8 cellular contexts compared by ENCODE assay signal in the genomic region with DNA sequence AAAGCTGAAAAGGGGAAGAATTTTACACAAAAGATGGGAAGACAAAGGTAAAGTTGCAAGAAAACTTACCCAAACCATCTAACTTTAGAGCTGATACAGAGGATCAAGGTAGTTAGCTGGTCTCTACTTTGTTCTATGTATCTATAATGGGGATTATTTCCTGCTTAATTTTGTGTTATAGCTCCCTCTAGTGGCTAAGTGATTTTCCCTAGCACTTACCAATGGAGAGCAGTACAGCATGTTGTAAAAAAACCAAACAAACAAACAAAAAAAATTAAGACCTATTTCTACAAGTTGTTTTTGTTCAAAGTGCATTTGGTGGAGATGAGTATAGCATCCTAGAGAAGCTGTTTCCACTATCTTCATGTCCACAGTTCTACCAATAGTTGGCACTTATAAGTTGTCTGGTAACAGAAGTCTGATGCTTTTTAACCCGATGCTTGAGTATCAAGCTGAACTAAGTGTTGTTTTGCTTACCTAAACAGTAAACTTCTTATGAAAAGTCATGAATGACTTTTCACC. TPM values are rescaled to one million over a fixed set of nuclear protein-coding genes. Genes with fewer than 3 reads are reported as not detected.
DNase-seq lines count a peak whose midpoint lies in the region; ATAC-seq and TF ChIP-seq lines count a peak whose summit lies in the region.

No MANE protein-coding gene starts in this region.

- H4K20me1 ChIP-seq in smooth muscle cell (ENCODE audit: low read depth), result peaks cover 55% of the 10 kb centered on the region

- H3K36me3 ChIP-seq in smooth muscle cell (ENCODE audit: low read depth), result peaks cover 6% of the 10 kb centered on the region

- no peak overlapping the region for H3K27ac ChIP-seq in smooth muscle cell (ENCODE audit: low read depth)

- no peak overlapping the region for H3K9ac ChIP-seq in smooth muscle cell (ENCODE audit: low read depth)

- intact Hi-C loops in left ventricle myocardium superior (cut with micrococcal nuclease), result loop anchor here (10.0 kb wide), 3 partner anchors 85 to 115 kb away; a partner anchor contains a TSS

- no peak overlapping the region for H3K4me3 ChIP-seq in smooth muscle cell

- peak; percentile 76 for DNase-seq in EH (ENCODE audit: low read depth)
- peak; percentile 77 for DNase-seq in NCI-H460 (ENCODE audit: extremely low read depth, low read depth)
- no peak for DNase-seq in activated naive CD8-positive, alpha-beta T cell treated with anti-CD3 and anti-CD28 coated beads, Interleukin-2, amount 50 U/mL, for 24 hours
- no peak for DNase-seq in left ventricle myocardium superior
- DNase-seq in smooth muscle cell (lab: John Stamatoyannopoulos, UW; ENCODE audit: unreplicated experiment), result no peak
- no peak for DNase-seq in stimulated activated naive CD4-positive, alpha-beta T cell treated with Interleukin-2 at 50 U/mL for 16 hours (lab: John Stamatoyannopoulos, UW)

- no peaks in the 10 kb centered on the region for H3K27me3 Mint-ChIP-seq in activated naive CD8-positive, alpha-beta T cell treated with anti-CD3 and anti-CD28 coated beads, Interleukin-2, amount 50 U/mL, for 24 hours

- peak overlapping the region; percentile 40 for H3K27ac Mint-ChIP-seq in activated naive CD8-positive, alpha-beta T cell treated with anti-CD3 and anti-CD28 coated beads, Interleukin-2, amount 50 U/mL, for 24 hours

- no peak overlapping the region for H3K4me3 Mint-ChIP-seq in activated naive CD8-positive, alpha-beta T cell treated with anti-CD3 and anti-CD28 coated beads, Interleukin-2, amount 50 U/mL, for 24 hours

- H3K79me2 ChIP-seq in smooth muscle cell (ENCODE audit: low read depth), result peaks cover 24% of the 10 kb centered on the region

- WGBS in smooth muscle cell (ENCODE audit: low lambda C conversion rate), result 93% methylated on average over 1 of the region's 1 CpG

- peak; percentile 92 for TF ChIP-seq CTCF in smooth muscle cell (IDR thresholded peaks at IDR 0.05; ENCODE audit: borderline replicate concordance, insufficient read depth, poor library complexity, severe bottlenecking)

- no peaks in the 10 kb centered on the region for H3K9me3 ChIP-seq in smooth muscle cell (replicated peaks; ENCODE audit: low read depth)

- H3K4me2 ChIP-seq in smooth muscle cell, result no peak overlapping the region

- H3K4me1 ChIP-seq in smooth muscle cell (ENCODE audit: low read depth), result peaks cover 12% of the 10 kb centered on the region

- ATAC-seq in HG02885 (IDR thresholded peaks at IDR 0.05; ENCODE audit: poor library complexity, unreplicated experiment) (peak; percentile 59), left ventricle myocardium superior (peak; percentile 69), HG03175 (IDR thresholded peaks at IDR 0.05; ENCODE audit: unreplicated experiment) (no peak)
- peak; percentile 57 for ATAC-seq in activated naive CD8-positive, alpha-beta T cell treated with anti-CD3 and anti-CD28 coated beads, Interleukin-2, amount 50 U/mL, for 24 hours

- no peaks in the 10 kb centered on the region for H3K27me3 ChIP-seq in smooth muscle cell (ENCODE audit: low read depth)

- H3K9me3 Mint-ChIP-seq in activated naive CD8-positive, alpha-beta T cell treated with anti-CD3 and anti-CD28 coated beads, Interleukin-2, amount 50 U/mL, for 24 hours, result no peaks in the 10 kb centered on the region

- peaks cover 70% of the 10 kb centered on the region for H3K36me3 Mint-ChIP-seq in activated naive CD8-positive, alpha-beta T cell treated with anti-CD3 and anti-CD28 coated beads, Interleukin-2, amount 50 U/mL, for 24 hours (ENCODE audit: low read depth)

- H3F3A ChIP-seq in smooth muscle cell (ENCODE audit: low read depth), result peaks cover 24% of the 10 kb centered on the region

- H2AFZ ChIP-seq in smooth muscle cell (ENCODE audit: low read depth), result no peak overlapping the region

- peaks cover 85% of the 10 kb centered on the region for H3K4me1 Mint-ChIP-seq in activated naive CD8-positive, alpha-beta T cell treated with anti-CD3 and anti-CD28 coated beads, Interleukin-2, amount 50 U/mL, for 24 hours

RNA-seq across cellular contexts. Expression of a gene that starts 7.5 kb away (rescaled TPM):
- 275 and 297 TPM in 2 replicates for total RNA-seq in NCI-H460 (2014; rRNA removed; shearing (Covaris generic))
- 506 and 712 TPM in 2 replicates for polyA plus RNA-seq in NCI-H460 (2014; cell fraction: nucleus; rRNA removed)
- total RNA-seq in left ventricle myocardium superior, result 98.1 TPM
- total RNA-seq in smooth muscle cell, result 194 and 200 TPM in 2 replicates
- 57.9 and 61.3 TPM in 2 replicates for polyA plus RNA-seq in smooth muscle cell

RNA-seq across cellular contexts. Expression of a gene that starts 11.5 kb away (rescaled TPM):
- 45.5 and 51.4 TPM in 2 replicates for total RNA-seq in NCI-H460 (2014; rRNA removed; shearing (Covaris generic))
- polyA plus RNA-seq in NCI-H460 (2014; cell fraction: nucleus; rRNA removed), result 26.9 and 47.4 TPM in 2 replicates
- total RNA-seq in left ventricle myocardium superior (77.6 TPM), smooth muscle cell (52.1 and 61.8 TPM in 2 replicates)
- polyA plus RNA-seq in smooth muscle cell, result 24.9 and 25.3 TPM in 2 replicates

RNA-seq across cellular contexts. Expression of a gene that starts 44.3 kb away (rescaled TPM):
- 12.2 and 13.7 TPM in 2 replicates for total RNA-seq in NCI-H460 (2014; rRNA removed; shearing (Covaris generic))
- 56.7 and 64.1 TPM in 2 replicates for polyA plus RNA-seq in NCI-H460 (2014; cell fraction: nucleus; rRNA removed)
- total RNA-seq in left ventricle myocardium superior (55.0 TPM), smooth muscle cell (7.0 and 11.1 TPM in 2 replicates)
- 10.4 and 11.7 TPM in 2 replicates for polyA plus RNA-seq in smooth muscle cell

Comparison
In these comparisons a context has a peak if more than half of its experiments do, and no peak if none do; other contexts are left out.
1. DNase-seq: peak in EH (single experiment) and NCI-H460 (single experiment); none in activated naive CD8-positive, alpha-beta T cell treated with anti-CD3 and anti-CD28 coated beads, Interleukin-2, amount 50 U/mL, for 24 hours (single experiment), left ventricle myocardium superior (single experiment), smooth muscle cell (single experiment) and stimulated activated naive CD4-positive, alpha-beta T cell treated with Interleukin-2 at 50 U/mL for 16 hours (single experiment).